13 cellular contexts compared by ENCODE assay signal in the genomic region with DNA sequence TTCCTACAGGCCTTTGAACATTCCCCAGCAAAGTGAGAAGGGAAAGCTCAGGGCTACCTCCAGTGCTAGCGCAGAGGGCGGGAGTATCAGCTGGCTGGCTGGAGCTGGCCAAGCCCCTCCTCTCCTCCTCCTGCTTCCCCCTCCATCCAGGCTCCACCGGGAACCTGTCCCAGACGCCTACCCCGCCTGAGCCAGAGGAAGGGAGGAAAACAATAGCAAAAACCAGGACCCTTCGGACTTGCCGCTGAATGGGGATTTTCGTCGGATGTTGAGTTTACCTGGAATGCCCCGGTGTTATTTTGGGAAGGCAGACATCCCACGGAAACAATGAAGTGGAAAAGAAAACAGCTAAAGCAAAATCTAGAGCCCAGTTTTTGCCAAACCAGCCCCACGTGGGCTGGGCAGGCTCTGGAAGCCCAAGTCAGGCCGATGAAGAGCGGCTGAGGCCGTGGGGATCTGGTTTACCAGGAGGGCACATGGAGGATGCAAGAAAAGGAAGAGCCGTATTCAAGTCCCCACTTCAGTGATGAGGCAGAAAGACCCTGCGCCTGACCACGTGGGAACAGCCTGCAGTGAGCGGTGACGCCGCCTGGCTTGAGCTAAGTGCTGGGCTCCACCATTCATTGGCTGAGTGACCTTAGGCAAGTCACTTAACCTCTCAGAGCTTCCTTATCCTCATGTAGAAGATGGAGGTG.
DNase-seq lines count a peak whose midpoint lies in the region; ATAC-seq, FAIRE-seq and TF ChIP-seq lines count a peak whose summit lies in the region.
"Had no signal": no experiment of that assay in that cellular context is flagged by ENCODE, and none has a peak within 500 bp of the region (broad histone marks: within the 10 kb centered on the region; RNA-seq: fewer than 3 reads in every experiment).

No MANE protein-coding gene starts in this region.

- WGBS in right lobe of liver (ENCODE audit: insufficient coverage, low coverage, low lambda C conversion rate, missing lambda C conversion rate): 44% methylated on average over 16 of the region's 21 CpGs
- WGBS in HepG2 (ENCODE audit: low lambda C conversion rate): 51% methylated on average over 21 of the region's 21 CpGs

- H3K79me2 ChIP-seq in HepG2 (ENCODE audit: insufficient read depth, low read length): no peaks in the 10 kb centered on the region
- no peaks in the 10 kb centered on the region for H3K79me2 ChIP-seq in osteoblast (ENCODE audit: insufficient read depth, low read length)

- TF ChIP-seq POLR2A in right lobe of liver (IDR thresholded peaks at IDR 0.05): no peak
- no peak for TF ChIP-seq POLR2A in HepG2 (IDR thresholded peaks at IDR 0.05; ENCODE audit: insufficient read depth in 1 of 2, low read depth in 2 of 2, low read length in 2 of 2)
- no peak for TF ChIP-seq POLR2A in vagina (IDR thresholded peaks at IDR 0.05)

- no peak overlapping the region for H2AFZ ChIP-seq in HepG2 (ENCODE audit: low read length)
- no peak overlapping the region for H2AFZ ChIP-seq in osteoblast (ENCODE audit: low read length)

- no peak for TF ChIP-seq RAD21 in HepG2 (CRISPR knock-in tag; IDR thresholded peaks at IDR 0.05)

- H3K4me1 ChIP-seq in right lobe of liver: no peaks in the 10 kb centered on the region
- no peaks in the 10 kb centered on the region for H3K4me1 ChIP-seq in HepG2 (ENCODE audit: insufficient read depth, low read length)
- no peaks in the 10 kb centered on the region for H3K4me1 ChIP-seq in osteoblast (ENCODE audit: insufficient read depth, low read length)
- H3K4me1 ChIP-seq in vagina: no peaks in the 10 kb centered on the region
- no peaks in the 10 kb centered on the region for H3K4me1 ChIP-seq in A673 (ENCODE audit: insufficient read depth, low read length, poor library complexity, severe bottlenecking)
- H3K4me1 ChIP-seq: A549 had no signal

- H3K9me3 ChIP-seq in right lobe of liver (no peaks in the 10 kb centered on the region), HepG2 (ENCODE audit: low read length) (no peaks in the 10 kb centered on the region; the same call in 1 of the 2 replicates), osteoblast (ENCODE audit: low read depth, low read length) (no peaks in the 10 kb centered on the region), vagina (no peaks in the 10 kb centered on the region), A673 (ENCODE audit: low read depth, low read length, poor library complexity, severe bottlenecking) (no peaks in the 10 kb centered on the region)

- H3K36me3 ChIP-seq in right lobe of liver: no peaks in the 10 kb centered on the region
- no peaks in the 10 kb centered on the region for H3K36me3 ChIP-seq in HepG2 (replicated peaks in 1 of 2; ENCODE audit: control insufficient read depth in 1 of 2, insufficient read depth in 2 of 2, low read length in 2 of 2)
- H3K36me3 ChIP-seq in osteoblast (ENCODE audit: insufficient read depth, low read length): no peaks in the 10 kb centered on the region
- no peaks in the 10 kb centered on the region for H3K36me3 ChIP-seq in vagina
- no peaks in the 10 kb centered on the region for H3K36me3 ChIP-seq in A673 (ENCODE audit: insufficient read depth, low read length, poor library complexity, severe bottlenecking)

- H3K9ac ChIP-seq in HepG2 (ENCODE audit: insufficient read depth, low read depth, low read length): no peak overlapping the region

- CTCF ChIA-PET in HepG2 (lab: Yijun Ruan, JAX; ENCODE audit: low intra/inter-chr PET ratio, low total read pairs) (no interaction called here), A673 (lab: Charles Lee) (no interaction called here)

- DNase-seq in right lobe of liver: peak in 1 of 3 donors; percentile 39
- DNase-seq in HepG2 (ENCODE audit: low spot score): no peak
- DNase-seq in iPS DF 19.7 (ENCODE audit: low read depth, low spot score): peak; percentile 30
- no peak for DNase-seq in osteoblast (ENCODE audit: insufficient read length, low spot score, missing footprints)
- DNase-seq in vagina (ENCODE audit: extremely low spot score in 2 of 2): no peak
- DNase-seq in H4 (ENCODE audit: low spot score): no peak
- no peak for DNase-seq in A673 (ENCODE audit: low spot score)
- DNase-seq: activated T-cell treated with anti-CD3 and anti-CD28 coated beads, Interleukin-2, amount 50 U/mL, for 1 hour; DMS79 treated with DMSO at 0.1 percent for 48 hours; Kasumi-1 had no signal

- BruUV-seq in HepG2 (replicated peaks; lab: Mats Ljungman, UMichigan) (no TSS peak), A673 (replicated peaks; lab: Mats Ljungman, UMichigan) (no TSS peak)

- H3K27me3 ChIP-seq in right lobe of liver (no peaks in the 10 kb centered on the region), HepG2 (ENCODE audit: control insufficient read depth in 1 of 2, insufficient read depth in 2 of 2, low read length in 2 of 2) (peaks cover 0 to 20% of the 10 kb centered on the region in 2 experiments; a peak in 3 of 5 replicates), osteoblast (ENCODE audit: insufficient read depth, low read length) (no peaks in the 10 kb centered on the region), vagina (no peaks in the 10 kb centered on the region), A673 (replicated peaks; ENCODE audit: insufficient read depth, low read depth, low read length, poor library complexity) (no peaks in the 10 kb centered on the region)

- intact Hi-C loops in right lobe of liver (cut with DNase I) (no loop called here), HepG2 (cut with micrococcal nuclease; ENCODE audit: unreplicated experiment) (loop anchor here (5.0 kb wide), 1 partner anchor 876 kb away; no protein-coding TSS in a partner anchor), vagina (cut with DNase I) (no loop called here), A673 (cut with micrococcal nuclease; ENCODE audit: unreplicated experiment) (no loop called here)

- no peak overlapping the region for H3K4me2 ChIP-seq in HepG2 (ENCODE audit: low read depth, low read length)
- H3K4me2 ChIP-seq in osteoblast (ENCODE audit: insufficient read depth, low read length): no peak overlapping the region
- H3K4me2 ChIP-seq: A549 had no signal

- H3K4me3 ChIP-seq in right lobe of liver (no peak overlapping the region), HepG2 (replicated peaks in 1 of 3; ENCODE audit: insufficient read depth in 1 of 3, low read depth in 2 of 3, low read length in 3 of 3) (no peak overlapping the region), osteoblast (ENCODE audit: insufficient read depth, low read length) (peak overlapping the region; percentile 2), vagina (peak overlapping the region in 1 of 2 donors; percentile 29), A673 (ENCODE audit: low read depth, low read length, poor library complexity, severe bottlenecking) (no peak overlapping the region)
- H3K4me3 ChIP-seq: A549 had no signal

- in situ Hi-C loops in HepG2 (cut with HindIII; ENCODE audit: extremely low pct_ligation_motif_present, low pct_unique_long_range_greater_than_20kb): no loop called here

- POLR2A ChIA-PET in HepG2 (lab: Yijun Ruan, JAX): no interaction called here
- POLR2A ChIA-PET in A673 (lab: Charles Lee; ENCODE audit: low non-redundant PET): no interaction called here

- ATAC-seq in right lobe of liver (peak; percentile 58 to 84 (median 69)), HepG2 (no peak), GM18870 (IDR thresholded peaks at IDR 0.05; ENCODE audit: unreplicated experiment) (no peak)

- FAIRE-seq in HepG2 (lab: Jason Lieb, UNC): no peak
- FAIRE-seq: A549 had no signal

- H3K27ac ChIP-seq in right lobe of liver (peak overlapping the region in 1 of 3 donors; percentile 7), HepG2 (ENCODE audit: extremely low read length, insufficient read depth, low read length) (no peak overlapping the region), osteoblast (ENCODE audit: low read depth, low read length) (no peak overlapping the region), vagina (no peak overlapping the region), A673 (ENCODE audit: low read depth, low read length, poor library complexity, severe bottlenecking) (no peak overlapping the region)
- H3K27ac ChIP-seq: A549, VCaP had no signal

- no peak for TF ChIP-seq CTCF in right lobe of liver (IDR thresholded peaks at IDR 0.05)
- no peak for TF ChIP-seq CTCF in HepG2 (CRISPR knock-in tag; IDR thresholded peaks at IDR 0.05)
- no peak for TF ChIP-seq CTCF in osteoblast (IDR thresholded peaks at IDR 0.05; ENCODE audit: extremely low read depth, low read depth, low read length)
- TF ChIP-seq CTCF in vagina (IDR thresholded peaks at IDR 0.05): no peak
- no peak for TF ChIP-seq CTCF in A673 (conservative IDR thresholded peaks at IDR 0.05; ENCODE audit: low read depth, low read length)

- H4K20me1 ChIP-seq in HepG2 (ENCODE audit: insufficient read depth, low read length) (no peaks in the 10 kb centered on the region), osteoblast (ENCODE audit: insufficient read depth, low read length) (no peaks in the 10 kb centered on the region)

- TF ChIP-seq EP300 in HepG2 (IDR thresholded peaks at IDR 0.05; ENCODE audit: low read depth in 2 of 2, low read length in 2 of 2) (no peak), HepG2 (CRISPR knock-in tag; IDR thresholded peaks at IDR 0.05; ENCODE audit: borderline replicate concordance) (no peak)

TF ChIP-seq in HepG2, 621 proteins besides CTCF, POLR2A, EP300 and RAD21 (continues in another document):
- TF ChIP-seq CBX2 (IDR thresholded peaks at IDR 0.05; ENCODE audit: low read depth, low read length) (no peak), CBX2 (CRISPR knock-in tag; IDR thresholded peaks at IDR 0.05; ENCODE audit: low read depth) (no peak), HOXA3 (CRISPR knock-in tag; IDR thresholded peaks at IDR 0.05) (no peak), EHMT2 (IDR thresholded peaks at IDR 0.05; ENCODE audit: borderline replicate concordance, low read depth, low read length) (no peak)

Comparison
In these comparisons a context has a peak if more than half of its experiments do, and no peak if none do; other contexts are left out.
1. ATAC-seq: peak in right lobe of liver (4 of 4); none in HepG2 (single experiment) and GM18870 (single experiment).